ENCODE assay signal across 11 cellular contexts in genomic region chr17:75738218-75738802, GRCh38. TPM values are rescaled to one million over a fixed set of nuclear protein-coding genes. Genes with fewer than 3 reads are reported as not detected.
A peak's percentile ranks its signal among the peaks of the same experiment; 100 is the strongest.
DNase-seq lines count a peak whose midpoint lies in the region; ATAC-seq and TF ChIP-seq lines count a peak whose summit lies in the region.
"Had no signal": no experiment of that assay in that cellular context is flagged by ENCODE, and none has a peak within 500 bp of the region (broad histone marks: within the 10 kb centered on the region; RNA-seq: fewer than 3 reads in every experiment).

No MANE protein-coding gene starts in this region.

- no peak overlapping the region for H3K4me3 ChIP-seq in heart left ventricle
- no peak overlapping the region for H3K4me3 ChIP-seq in upper lobe of right lung

- intact Hi-C loops in heart left ventricle (cut with DNase I) (no loop called here), upper lobe of right lung (cut with DNase I) (no loop called here)

- H3K9me3 ChIP-seq in heart left ventricle (no peaks in the 10 kb centered on the region), upper lobe of right lung (no peaks in the 10 kb centered on the region)

- no peak for TF ChIP-seq CTCF in heart left ventricle (IDR thresholded peaks at IDR 0.05)
- no peak for TF ChIP-seq CTCF in upper lobe of right lung (IDR thresholded peaks at IDR 0.05)

- H3K27ac Mint-ChIP-seq in activated naive CD4-positive, alpha-beta T cell treated with anti-CD3 and anti-CD28 coated beads, Interleukin-2, amount 50 U/mL, for 72 hours, result peak overlapping the region in 1 of 2 donors; percentile 80

- peak; percentile 77 to 79 for ATAC-seq in activated naive CD4-positive, alpha-beta T cell treated with anti-CD3 and anti-CD28 coated beads, Interleukin-2, amount 50 U/mL, for 72 hours
- ATAC-seq in heart left ventricle, result peak in 3 of 4 donors; percentile 29 to 55 (median 34)
- ATAC-seq in upper lobe of right lung, result peak; percentile 76
- no peak for ATAC-seq in HG03342 (IDR thresholded peaks at IDR 0.05; ENCODE audit: unreplicated experiment)
- no peak for ATAC-seq in GM18907 (IDR thresholded peaks at IDR 0.05; ENCODE audit: unreplicated experiment)

- H3K4me1 ChIP-seq in heart left ventricle (peaks cover 0 to 9% (median 0%) of the 10 kb centered on the region in 12 donors), upper lobe of right lung (no peaks in the 10 kb centered on the region)

- H3K27me3 ChIP-seq in heart left ventricle (no peaks in the 10 kb centered on the region), upper lobe of right lung (no peaks in the 10 kb centered on the region)

- 66 to 72% (median 69%) methylated on average over 14 of the region's 14 CpGs for WGBS in heart left ventricle, 4 donors

- DNase-seq in activated naive CD4-positive, alpha-beta T cell treated with anti-CD3 and anti-CD28 coated beads, Interleukin-2, amount 50 U/mL, for 72 hours (ENCODE audit: low spot score in 2 of 2), result no peak
- DNase-seq in activated naive CD4-positive, alpha-beta T cell treated with Interleukin-2 at 50 U/mL for 16 hours, result no peak
- peak; percentile 91 for DNase-seq in SKM-1 (lab: John Stamatoyannopoulos, UW; ENCODE audit: unreplicated experiment)
- DNase-seq in heart left ventricle, result no peak
- no peak for DNase-seq in upper lobe of right lung
- DNase-seq in activated CD4-positive, CD25-positive, alpha-beta regulatory T cell treated with anti-CD3 and anti-CD28 coated beads, Interleukin-2, amount 50 U/mL, for 72 hours, result no peak
- DNase-seq: CD4-positive, alpha-beta memory T cell; NCI-H1092 treated with DMSO at 0.1 percent for 48 hours had no signal

- no peaks in the 10 kb centered on the region for H3K36me3 Mint-ChIP-seq in activated naive CD4-positive, alpha-beta T cell treated with anti-CD3 and anti-CD28 coated beads, Interleukin-2, amount 50 U/mL, for 72 hours
- H3K36me3 Mint-ChIP-seq: CD4-positive, alpha-beta memory T cell had no signal

- H3K36me3 ChIP-seq in heart left ventricle, result peaks cover 0 to 10% (median 0%) of the 10 kb centered on the region in 9 donors
- no peaks in the 10 kb centered on the region for H3K36me3 ChIP-seq in upper lobe of right lung

- H3K27ac ChIP-seq in heart left ventricle (no peak overlapping the region), upper lobe of right lung (no peak overlapping the region)
- H3K27ac ChIP-seq: VCaP had no signal

- no peaks in the 10 kb centered on the region for H3K9me3 Mint-ChIP-seq in activated naive CD4-positive, alpha-beta T cell treated with anti-CD3 and anti-CD28 coated beads, Interleukin-2, amount 50 U/mL, for 72 hours
- H3K9me3 Mint-ChIP-seq: CD4-positive, alpha-beta memory T cell had no signal

- no peak for TF ChIP-seq POLR2A in heart left ventricle (IDR thresholded peaks at IDR 0.05)

RNA-seq across cellular contexts. Expression of gene ITGB4, which starts 17.1 kb away (rescaled TPM):
- 1 to 10 TPM in 1 of 2 donors, under 1 TPM in 1; 0.76 to 1.1 TPM for total RNA-seq in activated naive CD4-positive, alpha-beta T cell treated with anti-CD3 and anti-CD28 coated beads, Interleukin-2, amount 50 U/mL, for 72 hours
- total RNA-seq in heart left ventricle (10 to 100 TPM in 6 of 9 donors, 1 to 10 TPM in 3; 5.1 to 26.8 (median 11.0) TPM), upper lobe of right lung (82.2 TPM)
- 1 to 10 TPM; 4.0 to 7.5 TPM for polyA plus RNA-seq in heart left ventricle

RNA-seq across cellular contexts. Expression of gene GALK1, which starts 26.7 kb away (rescaled TPM):
- 10 to 100 TPM; 54.7 to 74.8 TPM for total RNA-seq in activated naive CD4-positive, alpha-beta T cell treated with anti-CD3 and anti-CD28 coated beads, Interleukin-2, amount 50 U/mL, for 72 hours
- total RNA-seq in heart left ventricle (10 to 100 TPM in 8 of 9 donors, 1 to 10 TPM in 1; 9.6 to 30.6 (median 16.5) TPM), upper lobe of right lung (31.6 TPM)
- polyA plus RNA-seq in heart left ventricle, result 10 to 100 TPM; 25.5 to 31.2 TPM

RNA-seq across cellular contexts. Expression of gene UNK, which starts 46.3 kb away (rescaled TPM):
- 10 to 100 TPM; 15.3 to 29.3 TPM for total RNA-seq in activated naive CD4-positive, alpha-beta T cell treated with anti-CD3 and anti-CD28 coated beads, Interleukin-2, amount 50 U/mL, for 72 hours
- total RNA-seq in heart left ventricle, result 10 to 100 TPM; 11.3 to 27.5 (median 16.3) TPM
- polyA plus RNA-seq in heart left ventricle, result 10 to 100 TPM; 14.6 to 18.5 TPM
- total RNA-seq in upper lobe of right lung, result 27.1 TPM

Comparison
In these comparisons a context has a peak if more than half of its experiments do, and no peak if none do; other contexts are left out.
1. ATAC-seq: peak in activated naive CD4-positive, alpha-beta T cell treated with anti-CD3 and anti-CD28 coated beads, Interleukin-2, amount 50 U/mL, for 72 hours (2 of 2), heart left ventricle (3 of 4) and upper lobe of right lung (single experiment); none in HG03342 (single experiment) and GM18907 (single experiment).